In the genomic region with DNA sequence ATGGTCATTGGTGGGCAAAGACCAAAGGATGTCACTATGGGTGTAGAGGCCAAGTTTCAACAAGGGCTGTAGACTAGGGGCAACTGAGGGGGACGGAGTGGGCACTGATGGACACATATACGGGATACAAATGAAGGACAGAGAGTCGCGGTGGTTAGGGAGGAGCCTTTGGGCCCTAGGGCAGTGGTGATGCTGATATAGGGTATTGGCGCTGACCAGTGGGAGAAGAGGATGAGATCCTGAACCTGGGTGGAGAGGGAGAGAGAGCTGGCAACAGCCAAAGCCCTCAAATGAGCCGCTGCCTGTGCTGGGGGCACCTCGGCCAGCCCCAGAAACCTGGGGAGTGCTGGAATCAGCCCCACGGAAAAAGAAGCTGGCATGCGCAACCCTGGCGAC, we compare ENCODE assay signal across 1 cellular context.
TF ChIP-seq lines count a peak whose summit lies in the region.

No MANE protein-coding gene starts in this region.

TF ChIP-seq in IMR-90, 13 proteins besides CTCF, POLR2A, EP300 and RAD21:
- TF ChIP-seq RFX5 (IDR thresholded peaks at IDR 0.05; ENCODE audit: low read depth, low read length), result no peak
- TF ChIP-seq NFE2L2 (IDR thresholded peaks at IDR 0.05; ENCODE audit: low read depth, low read length), result no peak
- no peak for TF ChIP-seq RCOR1 (IDR thresholded peaks at IDR 0.05; ENCODE audit: insufficient replicate concordance, low read length)
- TF ChIP-seq, protein P1, sequence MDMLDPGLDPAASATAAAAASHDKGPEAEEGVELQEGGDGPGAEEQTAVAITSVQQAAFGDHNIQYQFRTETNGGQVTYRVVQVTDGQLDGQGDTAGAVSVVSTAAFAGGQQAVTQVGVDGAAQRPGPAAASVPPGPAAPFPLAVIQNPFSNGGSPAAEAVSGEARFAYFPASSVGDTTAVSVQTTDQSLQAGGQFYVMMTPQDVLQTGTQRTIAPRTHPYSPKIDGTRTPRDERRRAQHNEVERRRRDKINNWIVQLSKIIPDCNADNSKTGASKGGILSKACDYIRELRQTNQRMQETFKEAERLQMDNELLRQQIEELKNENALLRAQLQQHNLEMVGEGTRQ (IDR thresholded peaks at IDR 0.05; ENCODE audit: low read depth, low read length), result no peak
TF ChIP-seq in IMR-90: peak in this region for 0.
